In genomic region chr7:5424689-5425506, GRCh38 we compare ENCODE assay signal across 8 cellular contexts. TPM values are rescaled to one million over a fixed set of nuclear protein-coding genes. Genes with fewer than 3 reads are reported as not detected.
DNase-seq lines count a peak whose midpoint lies in the region; ATAC-seq, FAIRE-seq and TF ChIP-seq lines count a peak whose summit lies in the region.

No MANE protein-coding gene starts in this region.

- ATAC-seq in PC-3 (no peak), HepG2 (no peak), HG03097 (IDR thresholded peaks at IDR 0.05; ENCODE audit: low FRiP score, unreplicated experiment) (no peak)

- no peaks in the 10 kb centered on the region for H4K20me1 ChIP-seq in PC-3 (ENCODE audit: low read length)
- peaks cover 13% of the 10 kb centered on the region for H4K20me1 ChIP-seq in HepG2 (ENCODE audit: insufficient read depth, low read length)

- 2% methylated on average over 44 of the region's 55 CpGs for WGBS in HepG2 (ENCODE audit: low lambda C conversion rate)

- DNase-seq in GM03348 (ENCODE audit: low spot score), result peak; percentile 69
- peak; percentile 51 for DNase-seq in PC-3
- peak; percentile 52 for DNase-seq in choroid plexus epithelial cell (ENCODE audit: low read depth)
- peak; percentile 70 for DNase-seq in HepG2 (ENCODE audit: low spot score)
- no peak for DNase-seq in stimulated activated CD4-positive, alpha-beta T cell treated with anti-CD3 and anti-CD28 coated beads, Interleukin-4, amount 100 ng/mL, for 4 hours

- H3K27ac ChIP-seq in ACC112 (ENCODE audit: low read depth, low read length) (peak overlapping the region; percentile 87), PC-3 (ENCODE audit: low read length) (peak overlapping the region; percentile 92), HepG2 (ENCODE audit: extremely low read length, insufficient read depth, low read length) (peak overlapping the region; percentile 100), stomach smooth muscle (ENCODE audit: low read length) (peak overlapping the region; percentile 97)

- peak overlapping the region; percentile 96 for H3K9ac ChIP-seq in PC-3 (ENCODE audit: low read length)
- peak overlapping the region; percentile 98 for H3K9ac ChIP-seq in HepG2 (ENCODE audit: insufficient read depth, low read depth, low read length)
- H3K9ac ChIP-seq in stomach smooth muscle (ENCODE audit: low read length in 2 of 2), result peak overlapping the region; percentile 92 to 95

- TF ChIP-seq EP300 in HepG2 (IDR thresholded peaks at IDR 0.05; ENCODE audit: low read depth in 2 of 2, low read length in 2 of 2) (peak; percentile 9 to 10; a peak in 1 of 4 replicates), HepG2 (CRISPR knock-in tag; IDR thresholded peaks at IDR 0.05; ENCODE audit: borderline replicate concordance) (no peak)

- BruUV-seq in PC-3 (replicated peaks; lab: Mats Ljungman, UMichigan), result TSS peak; percentile 3
- no TSS peak for BruUV-seq in HepG2 (replicated peaks; lab: Mats Ljungman, UMichigan)

- H3K9me3 ChIP-seq in PC-3 (ENCODE audit: low read length), result no peaks in the 10 kb centered on the region
- no peaks in the 10 kb centered on the region for H3K9me3 ChIP-seq in HepG2 (ENCODE audit: low read length)
- H3K9me3 ChIP-seq in stomach smooth muscle (ENCODE audit: control insufficient read depth in 2 of 2, low read length in 2 of 2), result no peaks in the 10 kb centered on the region

- intact Hi-C loops in PC-3 (cut with micrococcal nuclease), result no loop called here
- intact Hi-C loops in HepG2 (cut with micrococcal nuclease; ENCODE audit: unreplicated experiment), result no loop called here

- 0 out of 2 replicates have a peak, but pooled peaks have one; percentile 7 for TF ChIP-seq RAD21 in HepG2 (CRISPR knock-in tag; IDR thresholded peaks at IDR 0.05)

- TF ChIP-seq CTCF in PC-3 (conservative IDR thresholded peaks at IDR 0.05; ENCODE audit: low read depth, low read length) (no peak), choroid plexus epithelial cell (conservative IDR thresholded peaks at IDR 0.05; ENCODE audit: low read depth, low read length) (peak; percentile 11), HepG2 (CRISPR knock-in tag; IDR thresholded peaks at IDR 0.05) (no peak)

- H2AFZ ChIP-seq in ACC112 (ENCODE audit: low read length, unreplicated experiment) (peak overlapping the region; percentile 85), PC-3 (ENCODE audit: low read length) (peak overlapping the region; percentile 54), HepG2 (ENCODE audit: low read length) (no peak overlapping the region)

- H3K4me2 ChIP-seq in PC-3 (ENCODE audit: low read length) (peak overlapping the region; percentile 94), HepG2 (ENCODE audit: low read depth, low read length) (peak overlapping the region; percentile 93)

- H3K36me3 ChIP-seq in ACC112 (ENCODE audit: insufficient read depth, low read length) (no peaks in the 10 kb centered on the region), PC-3 (ENCODE audit: low read depth, low read length) (no peaks in the 10 kb centered on the region), HepG2 (replicated peaks in 1 of 2; ENCODE audit: control insufficient read depth in 1 of 2, insufficient read depth in 2 of 2, low read length in 2 of 2) (no peaks in the 10 kb centered on the region), stomach smooth muscle (ENCODE audit: control insufficient read depth in 2 of 2, insufficient read depth in 2 of 2, low read length in 2 of 2) (no peaks in the 10 kb centered on the region)

- no peak for FAIRE-seq in HepG2 (lab: Jason Lieb, UNC)

- no peaks in the 10 kb centered on the region for H3K9me2 ChIP-seq in PC-3 (replicated peaks; ENCODE audit: low read length)

- H3K27me3 ChIP-seq in ACC112 (ENCODE audit: insufficient read depth, low read length) (no peaks in the 10 kb centered on the region), PC-3 (ENCODE audit: low read length) (no peaks in the 10 kb centered on the region), HepG2 (ENCODE audit: control insufficient read depth in 1 of 2, insufficient read depth in 2 of 2, low read length in 2 of 2) (no peaks in the 10 kb centered on the region; a peak in 1 of 5 replicates), stomach smooth muscle (ENCODE audit: control insufficient read depth in 1 of 2, insufficient read depth in 2 of 2, low read length in 2 of 2) (no peaks in the 10 kb centered on the region)

- H3F3A ChIP-seq in PC-3 (ENCODE audit: low read length, unreplicated experiment), result no peaks in the 10 kb centered on the region

- H3K4me1 ChIP-seq in ACC112 (ENCODE audit: control insufficient read depth, insufficient read depth, low read length, unreplicated experiment) (peaks cover under 1% of the 10 kb centered on the region), PC-3 (ENCODE audit: insufficient read depth, low read length) (peaks cover 17% of the 10 kb centered on the region; the same call in 1 of the 2 replicates), HepG2 (ENCODE audit: insufficient read depth, low read length) (no peaks in the 10 kb centered on the region), stomach smooth muscle (ENCODE audit: control insufficient read depth, insufficient read depth, low read length) (peaks cover 35% of the 10 kb centered on the region)

- peaks cover 77% of the 10 kb centered on the region for H3K79me2 ChIP-seq in ACC112 (ENCODE audit: control insufficient read depth, insufficient read depth, low read length, unreplicated experiment)
- peaks cover 94% of the 10 kb centered on the region for H3K79me2 ChIP-seq in PC-3 (ENCODE audit: low read length)
- peaks cover 66% of the 10 kb centered on the region for H3K79me2 ChIP-seq in HepG2 (ENCODE audit: insufficient read depth, low read length)

- CTCF ChIA-PET in PC-3 (lab: Charles Lee) (interaction anchor here (1.0 kb wide), 1 partner anchor 59 kb away, joined by 4 read pairs; no protein-coding TSS in a partner anchor), HepG2 (lab: Yijun Ruan, JAX; ENCODE audit: low intra/inter-chr PET ratio, low total read pairs) (no interaction called here)

- POLR2A ChIA-PET in PC-3 (lab: Charles Lee; ENCODE audit: unreplicated experiment), result interaction anchor here (0.7 to 0.8 kb wide), 2 partner anchors 29 to 219 kb away, joined by 7 to 34 read pairs; no protein-coding TSS in a partner anchor
- POLR2A ChIA-PET in HepG2 (lab: Yijun Ruan, JAX), result interaction anchor here (0.9 to 3.4 kb wide), 13 partner anchors 8 to 185 kb away, joined by 3 to 25 read pairs (median 8); no protein-coding TSS in a partner anchor

- in situ Hi-C loops in HepG2 (cut with HindIII; ENCODE audit: extremely low pct_ligation_motif_present, low pct_unique_long_range_greater_than_20kb), result no loop called here

- H3K4me3 ChIP-seq in ACC112 (ENCODE audit: low read depth, low read length) (peak overlapping the region; percentile 86), PC-3 (ENCODE audit: low read length) (peak overlapping the region; percentile 83), choroid plexus epithelial cell (ENCODE audit: low read depth, low read length) (peak overlapping the region; percentile 88), HepG2 (replicated peaks in 1 of 3; ENCODE audit: insufficient read depth in 1 of 3, low read depth in 2 of 3, low read length in 3 of 3) (peak overlapping the region; percentile 92 to 98 (median 94)), stomach smooth muscle (ENCODE audit: low read length in 2 of 2) (peak overlapping the region; percentile 88 to 90)

- TF ChIP-seq POLR2A in HepG2 (IDR thresholded peaks at IDR 0.05; ENCODE audit: insufficient read depth in 1 of 2, low read depth in 2 of 2, low read length in 2 of 2), result no peak

TF ChIP-seq in HepG2, 621 proteins besides CTCF, POLR2A, EP300 and RAD21 (continues in another document):
- TF ChIP-seq HIVEP1 (CRISPR knock-in tag; IDR thresholded peaks at IDR 0.05) (no peak), CAMTA2 (CRISPR knock-in tag; IDR thresholded peaks at IDR 0.05; ENCODE audit: borderline replicate concordance) (no peak), GATAD2A (CRISPR knock-in tag; IDR thresholded peaks at IDR 0.05) (no peak), ZBTB44 (CRISPR knock-in tag; IDR thresholded peaks at IDR 0.05) (no peak)

RNA-seq across cellular contexts. Expression of gene TNRC18, which starts 1.3 kb away (rescaled TPM):
- total RNA-seq in PC-3 (2014; rRNA removed) (26.8 and 57.8 TPM in 2 replicates), HepG2 (2016; rRNA removed; fragmentation: Illumina TruSeq; extraction: Trizol) (12.8 and 17.4 TPM in 2 replicates)
- total RNA-seq in HepG2 (2016; cell fraction: cytosol; rRNA removed; fragmentation: Illumina TruSeq; extraction: Trizol; ENCODE audit: low read depth), result 4.9 and 7.1 TPM in 2 replicates
- 12.8 and 21.5 TPM in 2 replicates for total RNA-seq in HepG2 (2016; cell fraction: insoluble cytoplasmic fraction; rRNA removed; fragmentation: Illumina TruSeq; extraction: Trizol)
- 4.9 and 5.6 TPM in 2 replicates for total RNA-seq in HepG2 (2016; cell fraction: membrane; rRNA removed; fragmentation: Illumina TruSeq; extraction: Trizol)
- 28.3 and 34.0 TPM in 2 replicates for total RNA-seq in HepG2 (2016; cell fraction: nucleus; rRNA removed; fragmentation: Illumina TruSeq; extraction: Trizol)
- polyA plus RNA-seq in HepG2 (2011; rRNA removed), result 10.9 and 11.7 TPM in 2 replicates
- polyA plus RNA-seq in HepG2 (2011; cell fraction: cytosol; rRNA removed), result 8.6 and 11.8 TPM in 2 replicates
- polyA plus RNA-seq in HepG2 (2011; cell fraction: nucleus; rRNA removed), result 65.7 and 102 TPM in 2 replicates
- polyA plus RNA-seq in HepG2 (2012), result 40.6 and 53.7 TPM in 2 replicates
- polyA plus RNA-seq in HepG2 (2016; cell fraction: cytosol; fragmentation: Illumina TruSeq; extraction: Trizol; ENCODE audit: low read depth), result 0.71 and 1.3 TPM in 2 replicates
- 16.6 and 19.8 TPM in 2 replicates for polyA plus RNA-seq in HepG2 (2016; cell fraction: insoluble cytoplasmic fraction; fragmentation: Illumina TruSeq; extraction: Trizol; ENCODE audit: low read depth)
- polyA plus RNA-seq in HepG2 (2016; cell fraction: membrane; fragmentation: Illumina TruSeq; extraction: Trizol; ENCODE audit: low read depth), result 0.82 and 1.2 TPM in 2 replicates
- 58.8 and 59.2 TPM in 2 replicates for polyA plus RNA-seq in HepG2 (2016; cell fraction: nucleus; fragmentation: Illumina TruSeq; extraction: Trizol; ENCODE audit: insufficient read depth, low read depth)
- 11.2 and 51.4 TPM in 2 replicates for polyA minus RNA-seq in HepG2 (2011; rRNA and poly(A)+ RNA removed; ENCODE audit: low replicate concordance)
- polyA minus RNA-seq in HepG2 (2011; cell fraction: cytosol; rRNA and poly(A)+ RNA removed), result 44.7 and 49.3 TPM in 2 replicates
- polyA minus RNA-seq in HepG2 (2011; cell fraction: nucleus; rRNA and poly(A)+ RNA removed), result 49.2 and 54.8 TPM in 2 replicates

Comparison
In these comparisons a context has a peak if more than half of its experiments do, and no peak if none do; other contexts are left out.
1. DNase-seq: peak in GM03348 (single experiment), PC-3 (single experiment), choroid plexus epithelial cell (single experiment) and HepG2 (single experiment); none in stimulated activated CD4-positive, alpha-beta T cell treated with anti-CD3 and anti-CD28 coated beads, Interleukin-4, amount 100 ng/mL, for 4 hours (0 of 2).
2. Peak in every context shown above with its lines, with median percentiles within 50 percentile points of each other: H3K27ac ChIP-seq, H3K4me3 ChIP-seq and H3K9ac ChIP-seq.